10 cellular contexts compared by ENCODE assay signal in genomic region chr3:54935869-54936268, GRCh38. TPM values are rescaled to one million over a fixed set of nuclear protein-coding genes. Genes with fewer than 3 reads are reported as not detected.
"Had no signal": no experiment of that assay in that cellular context is flagged by ENCODE, and none has a peak within 500 bp of the region (broad histone marks: within the 10 kb centered on the region; RNA-seq: fewer than 3 reads in every experiment).

No MANE protein-coding gene starts in this region.

- H3K4me1 ChIP-seq: HAP-1 had no signal

- H3K9me3 Mint-ChIP-seq: H9, HFFc6 had no signal

- FAIRE-seq: H54 had no signal

- H3K36me3 ChIP-seq: HAP-1 had no signal

- H3K27ac ChIP-seq: GM23248 had no signal

- H3K4me3 ChIP-seq: GM23248, HAP-1 had no signal

- H3K9me3 ChIP-seq: HAP-1 had no signal

- H3K9ac ChIP-seq: GM23248 had no signal

- DNase-seq: GOT3, H7, H9, HCEC 1CT, HFFc6 had no signal

- ATAC-seq: HCT116 had no signal

- H3K4me3 Mint-ChIP-seq: H9, HFFc6 had no signal

- H2AFZ ChIP-seq: GM23248 had no signal

- H3K27ac Mint-ChIP-seq: HFFc6 had no signal

RNA-seq across cellular contexts. Expression of gene LRTM1, which starts 8.0 kb away (rescaled TPM):
- total RNA-seq: GM23248, H4, H7, H9, HFFc6 had no signal
- polyA plus RNA-seq: GM23248 had no signal
